In genomic region chr17:77365584-77366186, GRCh38 we compare ENCODE assay signal across 8 cellular contexts.
DNase-seq lines count a peak whose midpoint lies in the region; ATAC-seq and TF ChIP-seq lines count a peak whose summit lies in the region.

No MANE protein-coding gene starts in this region.

- no peaks in the 10 kb centered on the region for H3K9me2 ChIP-seq in Loucy (replicated peaks; ENCODE audit: low read depth, low read length)

- no peak for TF ChIP-seq CTCF in Loucy (conservative IDR thresholded peaks at IDR 0.05; ENCODE audit: low read length)
- no peak for TF ChIP-seq CTCF in activated CD8-positive, alpha-beta T cell treated with anti-CD3 and anti-CD28 coated beads for 36 hours (IDR thresholded peaks at IDR 0.05)
- TF ChIP-seq CTCF in right atrium auricular region (IDR thresholded peaks at IDR 0.05), result no peak

- no peak overlapping the region for H3K4me3 ChIP-seq in CD4-positive, alpha-beta memory T cell (ENCODE audit: low read length in 2 of 2)
- no peak overlapping the region for H3K4me3 ChIP-seq in Loucy (ENCODE audit: low read length, poor library complexity, severe bottlenecking)
- H3K4me3 ChIP-seq in right atrium auricular region, result no peak overlapping the region

- no peaks in the 10 kb centered on the region for H3K9me3 ChIP-seq in CD4-positive, alpha-beta memory T cell (ENCODE audit: control insufficient read depth in 1 of 2, low read length in 2 of 2)
- H3K9me3 ChIP-seq in Loucy (ENCODE audit: insufficient read depth, low read depth, low read length), result no peaks in the 10 kb centered on the region
- no peaks in the 10 kb centered on the region for H3K9me3 ChIP-seq in right atrium auricular region

- no peaks in the 10 kb centered on the region for H3K9me3 Mint-ChIP-seq in CD4-positive, alpha-beta memory T cell
- no peaks in the 10 kb centered on the region for H3K9me3 Mint-ChIP-seq in activated CD8-positive, alpha-beta T cell treated with anti-CD3 and anti-CD28 coated beads for 36 hours
- no peaks in the 10 kb centered on the region for H3K9me3 Mint-ChIP-seq in stimulated activated memory B cell treated with anti-CD40 and anti-IgM and Interleukin-4, amounts not matched to agents 10 μg/mL and 1 μg/mL and 100 μg/mL, for 72 hours

- H3K27ac ChIP-seq in CD4-positive, alpha-beta memory T cell (ENCODE audit: low read depth, low read length), result no peak overlapping the region
- peak overlapping the region; percentile 64 to 73 for H3K27ac ChIP-seq in right atrium auricular region

- H3K36me3 ChIP-seq in CD4-positive, alpha-beta memory T cell (ENCODE audit: insufficient read depth, low read length), result no peaks in the 10 kb centered on the region
- H3K36me3 ChIP-seq in Loucy (ENCODE audit: insufficient read depth, low read length) (no peaks in the 10 kb centered on the region), right atrium auricular region (no peaks in the 10 kb centered on the region)

- intact Hi-C loops in CD4-positive, alpha-beta memory T cell (cut with micrococcal nuclease), result no loop called here
- intact Hi-C loops in activated CD8-positive, alpha-beta T cell treated with anti-CD3 and anti-CD28 coated beads for 36 hours (cut with micrococcal nuclease), result no loop called here

- H3K79me2 ChIP-seq in Loucy (ENCODE audit: insufficient read depth, low read length), result peaks cover 11% of the 10 kb centered on the region; the same call in 1 of the 2 replicates

- peak overlapping the region in 2 of 7 donors; percentile 64 to 83 for H3K27ac Mint-ChIP-seq in CD4-positive, alpha-beta memory T cell
- H3K27ac Mint-ChIP-seq in activated CD8-positive, alpha-beta T cell treated with anti-CD3 and anti-CD28 coated beads for 36 hours, result no peak overlapping the region
- H3K27ac Mint-ChIP-seq in stimulated activated memory B cell treated with anti-CD40 and anti-IgM and Interleukin-4, amounts not matched to agents 10 μg/mL and 1 μg/mL and 100 μg/mL, for 72 hours, result peak overlapping the region; percentile 4

- peak; percentile 66 for ATAC-seq in activated CD8-positive, alpha-beta T cell treated with anti-CD3 and anti-CD28 coated beads for 36 hours
- ATAC-seq in stimulated activated memory B cell treated with anti-CD40 and anti-IgM and Interleukin-4, amounts not matched to agents 10 μg/mL and 1 μg/mL and 100 μg/mL, for 72 hours, result no peak
- no peak for ATAC-seq in GM18520 (IDR thresholded peaks at IDR 0.05; ENCODE audit: unreplicated experiment)
- no peak for ATAC-seq in activated CD4-positive, CD25-positive, alpha-beta regulatory T cell treated with anti-CD3 and anti-CD28 coated beads, Interleukin-2, amount 50 U/mL, for 24 hours
- ATAC-seq in GM18867 (IDR thresholded peaks at IDR 0.05; ENCODE audit: unreplicated experiment), result no peak

- no peaks in the 10 kb centered on the region for H3F3A ChIP-seq in Loucy (ENCODE audit: low read depth)

- no peaks in the 10 kb centered on the region for H3K27me3 Mint-ChIP-seq in CD4-positive, alpha-beta memory T cell
- no peaks in the 10 kb centered on the region for H3K27me3 Mint-ChIP-seq in activated CD8-positive, alpha-beta T cell treated with anti-CD3 and anti-CD28 coated beads for 36 hours
- H3K27me3 Mint-ChIP-seq in stimulated activated memory B cell treated with anti-CD40 and anti-IgM and Interleukin-4, amounts not matched to agents 10 μg/mL and 1 μg/mL and 100 μg/mL, for 72 hours, result no peaks in the 10 kb centered on the region

- H3K4me3 Mint-ChIP-seq in CD4-positive, alpha-beta memory T cell, result peak overlapping the region in 5 of 8 donors; percentile 26 to 76 (median 46)
- no peak overlapping the region for H3K4me3 Mint-ChIP-seq in activated CD8-positive, alpha-beta T cell treated with anti-CD3 and anti-CD28 coated beads for 36 hours
- no peak overlapping the region for H3K4me3 Mint-ChIP-seq in stimulated activated memory B cell treated with anti-CD40 and anti-IgM and Interleukin-4, amounts not matched to agents 10 μg/mL and 1 μg/mL and 100 μg/mL, for 72 hours

- POLR2A ChIA-PET in CD4-positive, alpha-beta memory T cell (lab: Charles Lee; ENCODE audit: partially characterized antibody), result interaction anchor here (0.7 to 97.0 kb wide), 8 partner anchors 9 to 66 kb away, joined by 3 to 6031 read pairs (median 4); no protein-coding TSS in a partner anchor
- POLR2A ChIA-PET in activated CD8-positive, alpha-beta T cell treated with anti-CD3 and anti-CD28 coated beads for 36 hours (lab: Charles Lee), result interaction anchor here (0.8 to 2.9 kb wide), 3 partner anchors 10 to 35 kb away, joined by 3 to 10 read pairs (median 3); no protein-coding TSS in a partner anchor

- no peaks in the 10 kb centered on the region for H3K36me3 Mint-ChIP-seq in CD4-positive, alpha-beta memory T cell
- no peaks in the 10 kb centered on the region for H3K36me3 Mint-ChIP-seq in activated CD8-positive, alpha-beta T cell treated with anti-CD3 and anti-CD28 coated beads for 36 hours (ENCODE audit: low read depth)
- H3K36me3 Mint-ChIP-seq in stimulated activated memory B cell treated with anti-CD40 and anti-IgM and Interleukin-4, amounts not matched to agents 10 μg/mL and 1 μg/mL and 100 μg/mL, for 72 hours, result peaks cover 7% of the 10 kb centered on the region

- H2AFZ ChIP-seq in Loucy (ENCODE audit: low read length), result no peak overlapping the region

- H3K4me1 ChIP-seq in CD4-positive, alpha-beta memory T cell (ENCODE audit: insufficient read depth, low read length), result peaks cover 58% of the 10 kb centered on the region
- H3K4me1 ChIP-seq in Loucy (ENCODE audit: insufficient read depth, low read length, poor library complexity, severe bottlenecking), result peaks cover 52% of the 10 kb centered on the region
- H3K4me1 ChIP-seq in right atrium auricular region, result peaks cover 0 to 42% of the 10 kb centered on the region in 2 donors

- peaks cover 35 to 68% (median 53%) of the 10 kb centered on the region in 4 donors for H3K4me1 Mint-ChIP-seq in CD4-positive, alpha-beta memory T cell
- H3K4me1 Mint-ChIP-seq in activated CD8-positive, alpha-beta T cell treated with anti-CD3 and anti-CD28 coated beads for 36 hours (ENCODE audit: low read depth), result peaks cover 47% of the 10 kb centered on the region
- H3K4me1 Mint-ChIP-seq in stimulated activated memory B cell treated with anti-CD40 and anti-IgM and Interleukin-4, amounts not matched to agents 10 μg/mL and 1 μg/mL and 100 μg/mL, for 72 hours, result peaks cover 59% of the 10 kb centered on the region

- H3K9ac ChIP-seq in Loucy (ENCODE audit: low read depth, low read length, poor library complexity, severe bottlenecking), result peak overlapping the region; percentile 28

- no peaks in the 10 kb centered on the region for H3K27me3 ChIP-seq in CD4-positive, alpha-beta memory T cell (ENCODE audit: insufficient read depth, low read length)
- H3K27me3 ChIP-seq in Loucy (ENCODE audit: insufficient read depth, low read length, poor library complexity, severe bottlenecking) (no peaks in the 10 kb centered on the region), right atrium auricular region (no peaks in the 10 kb centered on the region)

- no peaks in the 10 kb centered on the region for H4K20me1 ChIP-seq in Loucy (ENCODE audit: insufficient read depth, low read length, poor library complexity, severe bottlenecking)

- no peak for DNase-seq in CD4-positive, alpha-beta memory T cell
- peak; percentile 59 for DNase-seq in activated CD8-positive, alpha-beta T cell treated with anti-CD3 and anti-CD28 coated beads for 36 hours
- DNase-seq in right atrium auricular region (ENCODE audit: low spot score), result peak; percentile 84

- H3K4me2 ChIP-seq in Loucy (ENCODE audit: low read depth, low read length, poor library complexity, severe bottlenecking), result no peak overlapping the region

- CTCF ChIA-PET in CD4-positive, alpha-beta memory T cell (lab: Charles Lee; ENCODE audit: partially characterized antibody), result interaction anchor here (1.2 to 1.8 kb wide), 3 partner anchors 25 to 35 kb away, joined by 3 to 7 read pairs (median 3); no protein-coding TSS in a partner anchor
- CTCF ChIA-PET in activated CD8-positive, alpha-beta T cell treated with anti-CD3 and anti-CD28 coated beads for 36 hours (lab: Charles Lee), result interaction anchor here (0.9 to 2.5 kb wide), 2 partner anchors 8 to 34 kb away, joined by 4 to 10 read pairs; no protein-coding TSS in a partner anchor

Comparison
In these comparisons a context has a peak if more than half of its experiments do, and no peak if none do; other contexts are left out.
1. DNase-seq: peak in activated CD8-positive, alpha-beta T cell treated with anti-CD3 and anti-CD28 coated beads for 36 hours (single experiment) and right atrium auricular region (single experiment); none in CD4-positive, alpha-beta memory T cell (0 of 5).
2. H3K4me3 Mint-ChIP-seq: peak in CD4-positive, alpha-beta memory T cell (5 of 8); none in activated CD8-positive, alpha-beta T cell treated with anti-CD3 and anti-CD28 coated beads for 36 hours (single experiment) and stimulated activated memory B cell treated with anti-CD40 and anti-IgM and Interleukin-4, amounts not matched to agents 10 μg/mL and 1 μg/mL and 100 μg/mL, for 72 hours (single experiment).